Comparison of ENCODE assay signal across 23 cellular contexts in the genomic region with DNA sequence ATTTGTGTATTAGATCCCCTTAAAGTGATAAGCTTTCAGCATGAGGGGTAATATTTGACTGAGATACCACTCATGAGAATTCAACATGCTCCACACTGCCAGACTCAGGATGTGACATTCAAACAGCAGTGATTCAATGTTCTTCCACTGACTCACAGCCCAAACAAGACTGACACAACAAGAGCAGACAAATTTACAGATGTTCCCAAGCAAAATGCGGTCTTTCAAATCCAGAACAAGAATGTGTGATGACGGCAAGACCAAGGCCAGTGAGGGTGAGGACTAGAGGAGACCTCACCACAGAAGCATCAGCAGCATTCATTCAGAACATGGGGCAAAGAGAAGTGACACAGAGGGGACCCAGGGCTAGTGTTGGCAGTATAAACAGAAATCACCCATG.
DNase-seq lines count a peak whose midpoint lies in the region; ATAC-seq and TF ChIP-seq lines count a peak whose summit lies in the region.
"Had no signal": no experiment of that assay in that cellular context is flagged by ENCODE, and none has a peak within 500 bp of the region (broad histone marks: within the 10 kb centered on the region; RNA-seq: fewer than 3 reads in every experiment).

No MANE protein-coding gene starts in this region.

- H3K27me3 ChIP-seq in ACC112 (ENCODE audit: insufficient read depth, low read length): no peaks in the 10 kb centered on the region
- no peaks in the 10 kb centered on the region for H3K27me3 ChIP-seq in naive thymus-derived CD4-positive, alpha-beta T cell (ENCODE audit: control insufficient read depth in 2 of 2, insufficient read depth in 2 of 2, low read length in 2 of 2)
- H3K27me3 ChIP-seq: gastrocnemius medialis, MG63, upper lobe of right lung had no signal

- H3K4me3 ChIP-seq in ACC112 (ENCODE audit: low read depth, low read length) (no peak overlapping the region), choroid plexus epithelial cell (ENCODE audit: low read depth, low read length) (no peak overlapping the region)
- H3K4me3 ChIP-seq in naive thymus-derived CD4-positive, alpha-beta T cell (ENCODE audit: low read length): no peak overlapping the region
- H3K4me3 ChIP-seq: gastrocnemius medialis, MG63, prostate gland, upper lobe of right lung had no signal

- peaks cover 30% of the 10 kb centered on the region for H3K4me1 ChIP-seq in ACC112 (ENCODE audit: control insufficient read depth, insufficient read depth, low read length, unreplicated experiment)
- no peaks in the 10 kb centered on the region for H3K4me1 ChIP-seq in naive thymus-derived CD4-positive, alpha-beta T cell (ENCODE audit: control insufficient read depth in 2 of 2, insufficient read depth in 2 of 2, low read length in 2 of 2)
- H3K4me1 ChIP-seq: gastrocnemius medialis, prostate gland, upper lobe of right lung had no signal

- TF ChIP-seq CTCF in choroid plexus epithelial cell (conservative IDR thresholded peaks at IDR 0.05; ENCODE audit: low read depth, low read length): no peak

- no peaks in the 10 kb centered on the region for H3K79me2 ChIP-seq in ACC112 (ENCODE audit: control insufficient read depth, insufficient read depth, low read length, unreplicated experiment)

- no peaks in the 10 kb centered on the region for H3K36me3 Mint-ChIP-seq in naive thymus-derived CD4-positive, alpha-beta T cell
- H3K36me3 Mint-ChIP-seq: activated naive CD4-positive, alpha-beta T cell treated with anti-CD3 and anti-CD28 coated beads, Interleukin-2, amount 50 U/mL, for 72 hours; CD8-positive, alpha-beta memory T cell; naive thymus-derived CD8-positive, alpha-beta T cell had no signal

- no peaks in the 10 kb centered on the region for H3K4me1 Mint-ChIP-seq in naive thymus-derived CD4-positive, alpha-beta T cell
- H3K4me1 Mint-ChIP-seq: activated CD4-positive, alpha-beta T cell treated with anti-CD3 and anti-CD28 coated beads, Interleukin-2, amount 10 ng/mL, durations not matched to agents 24 days and 14 days; CD8-positive, alpha-beta memory T cell had no signal

- CTCF ChIA-PET in naive thymus-derived CD4-positive, alpha-beta T cell (lab: Charles Lee): no interaction called here

- DNase-seq in M059J (ENCODE audit: low read depth) (peak; percentile 55), choroid plexus epithelial cell (ENCODE audit: low read depth) (peak; percentile 71), kidney tubule cell (ENCODE audit: low spot score) (peak; percentile 57), activated gamma-delta T cell treated with Interleukin-2 at 50 U/mL for 16 hours (no peak), amygdala (lab: John Stamatoyannopoulos, UW) (no peak), SHP77 treated with DMSO at 0.1 percent for 48 hours (lab: John Stamatoyannopoulos, UW) (no peak)
- DNase-seq in naive thymus-derived CD4-positive, alpha-beta T cell: no peak
- DNase-seq: activated CD4-positive, alpha-beta T cell treated with anti-CD3 and anti-CD28 coated beads, Interleukin-2, amount 10 ng/mL, durations not matched to agents 24 days and 14 days; activated T-cell treated with anti-CD3 and anti-CD28 coated beads, Interleukin-2, amount 50 U/mL, for 24 hours; caudate nucleus; CD8-positive, alpha-beta memory T cell; effector CD8-positive, alpha-beta T cell; gastrocnemius medialis; MG63; naive thymus-derived CD8-positive, alpha-beta T cell; NCI-H1694 treated with DMSO at 0.1 percent for 48 hours; NCI-H510A; SK-N-SH; stimulated activated naive CD4-positive, alpha-beta T cell; upper lobe of right lung had no signal

- ATAC-seq in naive thymus-derived CD4-positive, alpha-beta T cell: no peak
- ATAC-seq: activated naive CD4-positive, alpha-beta T cell treated with anti-CD3 and anti-CD28 coated beads, Interleukin-2, amount 50 U/mL, for 72 hours; gastrocnemius medialis; naive thymus-derived CD8-positive, alpha-beta T cell; upper lobe of right lung had no signal

- peaks cover 0 to 4% (median 0%) of the 10 kb centered on the region in 11 donors for H3K9me3 Mint-ChIP-seq in naive thymus-derived CD4-positive, alpha-beta T cell
- H3K9me3 Mint-ChIP-seq: activated CD4-positive, alpha-beta T cell treated with anti-CD3 and anti-CD28 coated beads, Interleukin-2, amount 10 ng/mL, durations not matched to agents 24 days and 14 days; activated T-cell treated with anti-CD3 and anti-CD28 coated beads, Interleukin-2, amount 50 U/mL, for 24 hours had no signal

- intact Hi-C loops in naive thymus-derived CD4-positive, alpha-beta T cell (cut with micrococcal nuclease): no loop called here

- H3K4me3 Mint-ChIP-seq in naive thymus-derived CD4-positive, alpha-beta T cell: no peak overlapping the region
- H3K4me3 Mint-ChIP-seq: activated CD4-positive, alpha-beta T cell treated with anti-CD3 and anti-CD28 coated beads, Interleukin-2, amount 10 ng/mL, durations not matched to agents 24 days and 14 days; activated T-cell treated with anti-CD3 and anti-CD28 coated beads, Interleukin-2, amount 50 U/mL, for 24 hours; CD8-positive, alpha-beta memory T cell; naive thymus-derived CD8-positive, alpha-beta T cell had no signal

- peak overlapping the region; percentile 87 for H3K27ac ChIP-seq in ACC112 (ENCODE audit: low read depth, low read length)
- H3K27ac ChIP-seq in naive thymus-derived CD4-positive, alpha-beta T cell (ENCODE audit: low read depth, low read length): no peak overlapping the region
- H3K27ac ChIP-seq: gastrocnemius medialis, prostate gland, upper lobe of right lung had no signal

- POLR2A ChIA-PET in naive thymus-derived CD4-positive, alpha-beta T cell (lab: Charles Lee): no interaction called here

- no peak overlapping the region for H3K27ac Mint-ChIP-seq in naive thymus-derived CD4-positive, alpha-beta T cell
- H3K27ac Mint-ChIP-seq: activated CD4-positive, alpha-beta T cell treated with anti-CD3 and anti-CD28 coated beads, Interleukin-2, amount 10 ng/mL, durations not matched to agents 24 days and 14 days; activated naive CD4-positive, alpha-beta T cell treated with anti-CD3 and anti-CD28 coated beads, Interleukin-2, amount 50 U/mL, for 72 hours; activated T-cell treated with anti-CD3 and anti-CD28 coated beads, Interleukin-2, amount 50 U/mL, for 24 hours; CD8-positive, alpha-beta memory T cell; naive thymus-derived CD8-positive, alpha-beta T cell had no signal

- H2AFZ ChIP-seq in ACC112 (ENCODE audit: low read length, unreplicated experiment): peak overlapping the region; percentile 23

- H3K27me3 Mint-ChIP-seq in naive thymus-derived CD4-positive, alpha-beta T cell: no peaks in the 10 kb centered on the region
- H3K27me3 Mint-ChIP-seq: activated CD4-positive, alpha-beta T cell treated with anti-CD3 and anti-CD28 coated beads, Interleukin-2, amount 10 ng/mL, durations not matched to agents 24 days and 14 days; activated T-cell treated with anti-CD3 and anti-CD28 coated beads, Interleukin-2, amount 50 U/mL, for 24 hours; naive thymus-derived CD8-positive, alpha-beta T cell had no signal

- no peaks in the 10 kb centered on the region for H3K9me3 ChIP-seq in naive thymus-derived CD4-positive, alpha-beta T cell (ENCODE audit: control insufficient read depth in 2 of 3, low read length in 3 of 3)
- H3K9me3 ChIP-seq: gastrocnemius medialis, MG63, prostate gland, SK-N-SH, upper lobe of right lung had no signal

- no peaks in the 10 kb centered on the region for H3K36me3 ChIP-seq in ACC112 (ENCODE audit: insufficient read depth, low read length)
- no peaks in the 10 kb centered on the region for H3K36me3 ChIP-seq in naive thymus-derived CD4-positive, alpha-beta T cell (ENCODE audit: control insufficient read depth in 2 of 3, insufficient read depth in 3 of 3, low read length in 3 of 3)
- H3K36me3 ChIP-seq: gastrocnemius medialis, MG63, prostate gland, upper lobe of right lung had no signal

Comparison
In these comparisons a context has a peak if more than half of its experiments do, and no peak if none do; other contexts are left out.
1. DNase-seq: peak in M059J (single experiment), choroid plexus epithelial cell (single experiment) and kidney tubule cell (single experiment); none in naive thymus-derived CD4-positive, alpha-beta T cell (0 of 9), activated gamma-delta T cell treated with Interleukin-2 at 50 U/mL for 16 hours (single experiment), amygdala (0 of 56) and SHP77 treated with DMSO at 0.1 percent for 48 hours (single experiment).